ENCODE assay signal across 9 cellular contexts in the genomic region with DNA sequence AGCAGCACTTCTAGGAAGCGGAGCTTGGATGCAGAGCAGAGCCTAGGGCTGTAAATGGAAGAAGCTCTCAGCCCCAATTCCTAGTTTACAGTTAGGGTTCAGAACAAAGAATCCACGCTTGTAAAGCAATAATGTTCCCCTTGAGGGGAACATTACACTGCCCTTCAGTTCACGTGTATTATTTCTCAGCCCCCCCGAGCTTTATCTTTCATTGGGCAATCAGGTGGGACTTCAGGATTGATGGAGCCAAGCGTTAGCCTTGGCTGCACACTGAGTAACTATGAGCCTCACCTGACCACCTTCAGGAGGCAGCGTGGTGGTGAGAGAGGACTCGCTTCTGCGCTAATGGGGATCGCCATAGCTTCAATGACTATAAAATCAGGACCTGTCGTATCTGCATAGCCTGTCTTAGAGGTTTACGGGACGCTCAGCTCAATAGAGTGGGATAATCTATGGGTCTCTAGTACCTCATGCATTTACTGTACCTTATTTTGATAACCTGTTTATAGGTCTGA.
DNase-seq lines count a peak whose midpoint lies in the region; ATAC-seq, FAIRE-seq and TF ChIP-seq lines count a peak whose summit lies in the region.
"Had no signal": no experiment of that assay in that cellular context is flagged by ENCODE, and none has a peak within 500 bp of the region (broad histone marks: within the 10 kb centered on the region; RNA-seq: fewer than 3 reads in every experiment).

No MANE protein-coding gene starts in this region.

- H3K4me3 ChIP-seq in brain microvascular endothelial cell (ENCODE audit: low read depth, low read length): peak overlapping the region; percentile 66
- H3K4me3 ChIP-seq in HepG2 (replicated peaks in 1 of 3; ENCODE audit: insufficient read depth in 1 of 3, low read depth in 2 of 3, low read length in 3 of 3): peak overlapping the region; percentile 25 to 88 (median 73); a peak in 4 of 6 replicates
- H3K4me3 ChIP-seq in testis: peak overlapping the region; percentile 49 to 70

- no peak for TF ChIP-seq RAD21 in HepG2 (CRISPR knock-in tag; IDR thresholded peaks at IDR 0.05)

- intact Hi-C loops in HepG2 (cut with micrococcal nuclease; ENCODE audit: unreplicated experiment): loop anchor here (1.0 to 2.0 kb wide), 4 partner anchors 38 to 324 kb away; no protein-coding TSS in a partner anchor
- intact Hi-C loops in testis (cut with DNase I; ENCODE audit: low total_unique reads): no loop called here

- H3K9ac ChIP-seq in HepG2 (ENCODE audit: insufficient read depth, low read depth, low read length): no peak overlapping the region

- H3K27me3 ChIP-seq in brain microvascular endothelial cell (replicated peaks) (no peaks in the 10 kb centered on the region), HepG2 (ENCODE audit: control insufficient read depth in 1 of 2, insufficient read depth in 2 of 2, low read length in 2 of 2) (no peaks in the 10 kb centered on the region), testis (no peaks in the 10 kb centered on the region)

- H4K20me1 ChIP-seq in HepG2 (ENCODE audit: insufficient read depth, low read length): no peaks in the 10 kb centered on the region

- H3K4me1 ChIP-seq in HepG2 (ENCODE audit: insufficient read depth, low read length) (peaks cover 25% of the 10 kb centered on the region), testis (peaks cover 6% of the 10 kb centered on the region)

- peak overlapping the region; percentile 93 for H3K4me2 ChIP-seq in HepG2 (ENCODE audit: low read depth, low read length)

- no peak for TF ChIP-seq CTCF in brain microvascular endothelial cell (IDR thresholded peaks at IDR 0.05; ENCODE audit: low read depth, low read length, missing control alignments)
- no peak for TF ChIP-seq CTCF in HepG2 (CRISPR knock-in tag; IDR thresholded peaks at IDR 0.05)
- TF ChIP-seq CTCF in testis (IDR thresholded peaks at IDR 0.05): no peak

- H3K79me2 ChIP-seq in HepG2 (ENCODE audit: insufficient read depth, low read length): no peaks in the 10 kb centered on the region

- no peak for TF ChIP-seq POLR2A in HepG2 (IDR thresholded peaks at IDR 0.05; ENCODE audit: insufficient read depth in 1 of 2, low read depth in 2 of 2, low read length in 2 of 2)
- TF ChIP-seq POLR2A in testis (IDR thresholded peaks at IDR 0.05): no peak

- in situ Hi-C loops in brain microvascular endothelial cell (cut with HindIII; ENCODE audit: low pct_ligation_motif_present, low sequenced_read_pairs) (no loop called here), HepG2 (cut with HindIII; ENCODE audit: extremely low pct_ligation_motif_present, low pct_unique_long_range_greater_than_20kb) (loop anchor here (5.0 kb wide), 1 partner anchor 317 kb away; a partner anchor contains a TSS)

- H3K36me3 ChIP-seq in brain microvascular endothelial cell (replicated peaks) (no peaks in the 10 kb centered on the region), HepG2 (replicated peaks in 1 of 2; ENCODE audit: control insufficient read depth in 1 of 2, insufficient read depth in 2 of 2, low read length in 2 of 2) (no peaks in the 10 kb centered on the region), testis (ENCODE audit: low read depth, missing control alignments) (no peaks in the 10 kb centered on the region)

- POLR2A ChIA-PET in HepG2 (lab: Yijun Ruan, JAX): interaction anchor here (1.1 to 1.2 kb wide), 4 partner anchors 11 to 488 kb away, joined by 3 to 5 read pairs (median 4); a partner anchor contains a TSS

- peak; percentile 32 for ATAC-seq in HepG2
- no peak for ATAC-seq in HG02884 (IDR thresholded peaks at IDR 0.05; ENCODE audit: unreplicated experiment)
- no peak for ATAC-seq in GM19035 (IDR thresholded peaks at IDR 0.05; ENCODE audit: unreplicated experiment)

- TF ChIP-seq EP300 in HepG2 (IDR thresholded peaks at IDR 0.05; ENCODE audit: low read depth in 2 of 2, low read length in 2 of 2) (no peak), HepG2 (CRISPR knock-in tag; IDR thresholded peaks at IDR 0.05; ENCODE audit: borderline replicate concordance) (no peak)

- no TSS peak for BruUV-seq in HepG2 (replicated peaks; lab: Mats Ljungman, UMichigan)

- WGBS in HepG2 (ENCODE audit: low lambda C conversion rate): 51% methylated on average over 11 of the region's 12 CpGs
- WGBS in testis, 2 donors: 22 to 40% methylated on average over 12 of the region's 12 CpGs

- H3K27ac ChIP-seq in brain microvascular endothelial cell (no peak overlapping the region), HepG2 (ENCODE audit: extremely low read length, insufficient read depth, low read length) (peak overlapping the region; percentile 49), testis (peak overlapping the region; percentile 21 to 50)
- H3K27ac ChIP-seq: HL-60 had no signal

- no peak for FAIRE-seq in HepG2 (lab: Jason Lieb, UNC)

- peak overlapping the region; percentile 42 for H2AFZ ChIP-seq in HepG2 (ENCODE audit: low read length)

- DNase-seq in NCI-H748 (lab: John Stamatoyannopoulos, UW; ENCODE audit: unreplicated experiment) (peak; percentile 62), NCI-H748 treated with DMSO at 0.1 percent for 48 hours (lab: John Stamatoyannopoulos, UW) (no peak), brain microvascular endothelial cell (no peak), HepG2 (ENCODE audit: low spot score) (no peak), testis (no peak), medulla oblongata (ENCODE audit: extremely low spot score) (no peak)

- CTCF ChIA-PET in HepG2 (lab: Yijun Ruan, JAX; ENCODE audit: low intra/inter-chr PET ratio, low total read pairs): interaction anchor here (1.3 to 2.2 kb wide), 3 partner anchors 11 to 325 kb away, joined by 3 to 13 read pairs (median 12); no protein-coding TSS in a partner anchor

- H3K9me3 ChIP-seq in HepG2 (ENCODE audit: low read length) (no peaks in the 10 kb centered on the region), testis (no peaks in the 10 kb centered on the region)

TF ChIP-seq in HepG2, 621 proteins besides CTCF, POLR2A, EP300 and RAD21 (continues in another document):
- TF ChIP-seq MEF2D (CRISPR knock-in tag; IDR thresholded peaks at IDR 0.05) (no peak), ZNF781 (CRISPR knock-in tag; IDR thresholded peaks at IDR 0.05; ENCODE audit: borderline replicate concordance, not compliant biosample characterization) (no peak), PAX8 (CRISPR knock-in tag; IDR thresholded peaks at IDR 0.05; ENCODE audit: borderline replicate concordance) (no peak), DR1 (CRISPR knock-in tag; IDR thresholded peaks at IDR 0.05) (no peak)
- TF ChIP-seq, protein P1, sequence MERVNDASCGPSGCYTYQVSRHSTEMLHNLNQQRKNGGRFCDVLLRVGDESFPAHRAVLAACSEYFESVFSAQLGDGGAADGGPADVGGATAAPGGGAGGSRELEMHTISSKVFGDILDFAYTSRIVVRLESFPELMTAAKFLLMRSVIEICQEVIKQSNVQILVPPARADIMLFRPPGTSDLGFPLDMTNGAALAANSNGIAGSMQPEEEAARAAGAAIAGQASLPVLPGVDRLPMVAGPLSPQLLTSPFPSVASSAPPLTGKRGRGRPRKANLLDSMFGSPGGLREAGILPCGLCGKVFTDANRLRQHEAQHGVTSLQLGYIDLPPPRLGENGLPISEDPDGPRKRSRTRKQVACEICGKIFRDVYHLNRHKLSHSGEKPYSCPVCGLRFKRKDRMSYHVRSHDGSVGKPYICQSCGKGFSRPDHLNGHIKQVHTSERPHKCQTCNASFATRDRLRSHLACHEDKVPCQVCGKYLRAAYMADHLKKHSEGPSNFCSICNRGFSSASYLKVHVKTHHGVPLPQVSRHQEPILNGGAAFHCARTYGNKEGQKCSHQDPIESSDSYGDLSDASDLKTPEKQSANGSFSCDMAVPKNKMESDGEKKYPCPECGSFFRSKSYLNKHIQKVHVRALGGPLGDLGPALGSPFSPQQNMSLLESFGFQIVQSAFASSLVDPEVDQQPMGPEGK (CRISPR knock-in tag; IDR thresholded peaks at IDR 0.05): peak; percentile 4; the same call in 1 of the 2 replicates
- TF ChIP-seq, protein P2, sequence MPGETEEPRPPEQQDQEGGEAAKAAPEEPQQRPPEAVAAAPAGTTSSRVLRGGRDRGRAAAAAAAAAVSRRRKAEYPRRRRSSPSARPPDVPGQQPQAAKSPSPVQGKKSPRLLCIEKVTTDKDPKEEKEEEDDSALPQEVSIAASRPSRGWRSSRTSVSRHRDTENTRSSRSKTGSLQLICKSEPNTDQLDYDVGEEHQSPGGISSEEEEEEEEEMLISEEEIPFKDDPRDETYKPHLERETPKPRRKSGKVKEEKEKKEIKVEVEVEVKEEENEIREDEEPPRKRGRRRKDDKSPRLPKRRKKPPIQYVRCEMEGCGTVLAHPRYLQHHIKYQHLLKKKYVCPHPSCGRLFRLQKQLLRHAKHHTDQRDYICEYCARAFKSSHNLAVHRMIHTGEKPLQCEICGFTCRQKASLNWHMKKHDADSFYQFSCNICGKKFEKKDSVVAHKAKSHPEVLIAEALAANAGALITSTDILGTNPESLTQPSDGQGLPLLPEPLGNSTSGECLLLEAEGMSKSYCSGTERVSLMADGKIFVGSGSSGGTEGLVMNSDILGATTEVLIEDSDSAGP (CRISPR knock-in tag; IDR thresholded peaks at IDR 0.05; ENCODE audit: borderline replicate concordance): peak; percentile 5; the same call in 1 of the 2 replicates
- TF ChIP-seq, protein P3, sequence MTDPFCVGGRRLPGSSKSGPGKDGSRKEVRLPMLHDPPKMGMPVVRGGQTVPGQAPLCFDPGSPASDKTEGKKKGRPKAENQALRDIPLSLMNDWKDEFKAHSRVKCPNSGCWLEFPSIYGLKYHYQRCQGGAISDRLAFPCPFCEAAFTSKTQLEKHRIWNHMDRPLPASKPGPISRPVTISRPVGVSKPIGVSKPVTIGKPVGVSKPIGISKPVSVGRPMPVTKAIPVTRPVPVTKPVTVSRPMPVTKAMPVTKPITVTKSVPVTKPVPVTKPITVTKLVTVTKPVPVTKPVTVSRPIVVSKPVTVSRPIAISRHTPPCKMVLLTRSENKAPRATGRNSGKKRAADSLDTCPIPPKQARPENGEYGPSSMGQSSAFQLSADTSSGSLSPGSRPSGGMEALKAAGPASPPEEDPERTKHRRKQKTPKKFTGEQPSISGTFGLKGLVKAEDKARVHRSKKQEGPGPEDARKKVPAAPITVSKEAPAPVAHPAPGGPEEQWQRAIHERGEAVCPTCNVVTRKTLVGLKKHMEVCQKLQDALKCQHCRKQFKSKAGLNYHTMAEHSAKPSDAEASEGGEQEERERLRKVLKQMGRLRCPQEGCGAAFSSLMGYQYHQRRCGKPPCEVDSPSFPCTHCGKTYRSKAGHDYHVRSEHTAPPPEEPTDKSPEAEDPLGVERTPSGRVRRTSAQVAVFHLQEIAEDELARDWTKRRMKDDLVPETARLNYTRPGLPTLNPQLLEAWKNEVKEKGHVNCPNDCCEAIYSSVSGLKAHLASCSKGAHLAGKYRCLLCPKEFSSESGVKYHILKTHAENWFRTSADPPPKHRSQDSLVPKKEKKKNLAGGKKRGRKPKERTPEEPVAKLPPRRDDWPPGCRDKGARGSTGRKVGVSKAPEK (CRISPR knock-in tag; IDR thresholded peaks at IDR 0.05; ENCODE audit: borderline replicate concordance): no peak
